1 cellular context compared by ENCODE assay signal in genomic region chr20:62409935-62410741, GRCh38.
TF ChIP-seq lines count a peak whose summit lies in the region.

No MANE protein-coding gene starts in this region.

TF ChIP-seq in HEK293, 187 proteins besides CTCF, POLR2A, EP300 and RAD21 (continued from another document and continues in another):
- TF ChIP-seq ZNF449 (tag by site-specific recombination; IDR thresholded peaks at IDR 0.05) (0 out of 2 replicates have a peak, but pooled peaks have one; percentile 11), KLF17 (tag by site-specific recombination; IDR thresholded peaks at IDR 0.05) (peak; percentile 84; the same call in 1 of the 2 replicates), ZNF391 (tag by site-specific recombination; IDR thresholded peaks at IDR 0.05; ENCODE audit: borderline replicate concordance, low read depth) (0 out of 2 replicates have a peak, but pooled peaks have one; percentile 25), REPIN1 (tag by site-specific recombination; IDR thresholded peaks at IDR 0.05; ENCODE audit: low read depth) (no peak), SP7 (tag by site-specific recombination; IDR thresholded peaks at IDR 0.05) (peak; percentile 58), MEIS1 (CRISPR knock-in tag; IDR thresholded peaks at IDR 0.05; ENCODE audit: borderline replicate concordance) (0 out of 2 replicates have a peak, but pooled peaks have one; percentile 22), ZNF626 (tag by site-specific recombination; IDR thresholded peaks at IDR 0.05) (no peak), ZNF10 (tag by site-specific recombination; IDR thresholded peaks at IDR 0.05) (peak; percentile 53), PATZ1 (tag by site-specific recombination; IDR thresholded peaks at IDR 0.05) (0 out of 2 replicates have a peak, but pooled peaks have one; percentile 64), ZIC2 (tag by site-specific recombination; IDR thresholded peaks at IDR 0.05) (peak; percentile 94), ZNF629 (tag by site-specific recombination; IDR thresholded peaks at IDR 0.05) (peak; percentile 68; the same call in 1 of the 2 replicates), ZNF530 (tag by site-specific recombination; IDR thresholded peaks at IDR 0.05; ENCODE audit: low read depth) (no peak), ZSCAN4 (tag by site-specific recombination; IDR thresholded peaks at IDR 0.05) (no peak), ZBTB21 (tag by site-specific recombination; IDR thresholded peaks at IDR 0.05) (0 out of 2 replicates have a peak, but pooled peaks have one; percentile 13), GLIS2 (tag by site-specific recombination; IDR thresholded peaks at IDR 0.05) (peak; percentile 86), GFI1B (tag by site-specific recombination; IDR thresholded peaks at IDR 0.05) (no peak), SP3 (tag by site-specific recombination; IDR thresholded peaks at IDR 0.05) (peak; percentile 60), ZNF341 (tag by site-specific recombination; IDR thresholded peaks at IDR 0.05; ENCODE audit: low read depth) (peak; percentile 91), ZNF140 (tag by site-specific recombination; IDR thresholded peaks at IDR 0.05) (no peak), ZNF354C (tag by site-specific recombination; IDR thresholded peaks at IDR 0.05; ENCODE audit: borderline replicate concordance, low read depth) (no peak), ELK4 (IDR thresholded peaks at IDR 0.05; ENCODE audit: borderline replicate concordance, low read depth, low read length) (no peak), KLF7 (tag by site-specific recombination; IDR thresholded peaks at IDR 0.05; ENCODE audit: borderline replicate concordance) (no peak), ZNF175 (tag by site-specific recombination; IDR thresholded peaks at IDR 0.05) (no peak), ZNF37A (tag by site-specific recombination; IDR thresholded peaks at IDR 0.05) (no peak), ZNF121 (tag by site-specific recombination; IDR thresholded peaks at IDR 0.05) (peak; percentile 16; the same call in 1 of the 2 replicates), ZNF114 (tag by site-specific recombination; IDR thresholded peaks at IDR 0.05) (no peak), ZNF174 (tag by site-specific recombination; IDR thresholded peaks at IDR 0.05) (no peak), FEZF1 (tag by site-specific recombination; IDR thresholded peaks at IDR 0.05) (no peak), MYNN (tag by site-specific recombination; IDR thresholded peaks at IDR 0.05; ENCODE audit: borderline replicate concordance) (no peak), ZNF138 (tag by site-specific recombination; IDR thresholded peaks at IDR 0.05; ENCODE audit: borderline replicate concordance) (no peak), EGR2 (tag by site-specific recombination; IDR thresholded peaks at IDR 0.05; ENCODE audit: low read depth) (peak; percentile 96), ZNF776 (tag by site-specific recombination; IDR thresholded peaks at IDR 0.05; ENCODE audit: borderline replicate concordance) (no peak), ZNF350 (tag by site-specific recombination; IDR thresholded peaks at IDR 0.05) (no peak), ZNF76 (tag by site-specific recombination; IDR thresholded peaks at IDR 0.05; ENCODE audit: borderline replicate concordance, low read depth) (no peak), ZBTB17 (tag by site-specific recombination; IDR thresholded peaks at IDR 0.05) (peak; percentile 56; the same call in 1 of the 2 replicates), ZNF280C (tag by site-specific recombination; IDR thresholded peaks at IDR 0.05) (no peak), ZNF335 (tag by site-specific recombination; conservative IDR thresholded peaks at IDR 0.05) (peak; percentile 100), ZNF623 (tag by site-specific recombination; IDR thresholded peaks at IDR 0.05) (no peak; the same call in 1 of the 2 replicates), KLF10 (tag by site-specific recombination; IDR thresholded peaks at IDR 0.05) (no peak), ZNF221 (tag by site-specific recombination; IDR thresholded peaks at IDR 0.05; ENCODE audit: borderline replicate concordance) (no peak), SETDB1 (IDR thresholded peaks at IDR 0.05; ENCODE audit: insufficient read length, low read length) (no peak), ZFHX2 (tag by site-specific recombination; conservative IDR thresholded peaks at IDR 0.05) (peak; percentile 98), ZNF692 (tag by site-specific recombination; IDR thresholded peaks at IDR 0.05) (peak; percentile 61), ZFP3 (tag by site-specific recombination; IDR thresholded peaks at IDR 0.05; ENCODE audit: low read depth) (no peak), ZNF654 (tag by site-specific recombination; IDR thresholded peaks at IDR 0.05; ENCODE audit: low read depth) (peak; percentile 49), YY1 (tag by site-specific recombination; IDR thresholded peaks at IDR 0.05) (no peak), HOXA7 (CRISPR knock-in tag; IDR thresholded peaks at IDR 0.05; ENCODE audit: borderline replicate concordance) (no peak), ZNF571 (tag by site-specific recombination; IDR thresholded peaks at IDR 0.05) (no peak), ZBTB20 (tag by site-specific recombination; IDR thresholded peaks at IDR 0.05) (peak; percentile 72), ZNF521 (tag by site-specific recombination; IDR thresholded peaks at IDR 0.05) (no peak), ZNF274 (IDR thresholded peaks at IDR 0.05; ENCODE audit: low read length) (no peak), ZNF274 (tag by site-specific recombination; IDR thresholded peaks at IDR 0.05; ENCODE audit: borderline replicate concordance) (no peak), ZNF239 (tag by site-specific recombination; IDR thresholded peaks at IDR 0.05) (no peak), ZNF202 (tag by site-specific recombination; IDR thresholded peaks at IDR 0.05; ENCODE audit: borderline replicate concordance) (no peak), ZEB2 (tag by site-specific recombination; IDR thresholded peaks at IDR 0.05) (peak; percentile 50; the same call in 1 of the 2 replicates), PRDM10 (tag by site-specific recombination; IDR thresholded peaks at IDR 0.05) (peak; percentile 84), ZNF223 (tag by site-specific recombination; IDR thresholded peaks at IDR 0.05) (no peak), SCRT1 (tag by site-specific recombination; IDR thresholded peaks at IDR 0.05; ENCODE audit: borderline replicate concordance) (no peak), ZNF184 (tag by site-specific recombination; IDR thresholded peaks at IDR 0.05) (no peak)
